In genomic region chr16:68083861-68084503, GRCh38 we compare ENCODE assay signal across 8 cellular contexts. TPM values are rescaled to one million over a fixed set of nuclear protein-coding genes. Genes with fewer than 3 reads are reported as not detected.
DNase-seq lines count a peak whose midpoint lies in the region; TF ChIP-seq lines count a peak whose summit lies in the region.

No MANE protein-coding gene starts in this region.

- H3K9me3 ChIP-seq in colonic mucosa: no peaks in the 10 kb centered on the region
- H3K9me3 ChIP-seq in mucosa of stomach (ENCODE audit: control insufficient read depth, low read length): no peaks in the 10 kb centered on the region

- DNase-seq in D341Med (ENCODE audit: low spot score): peak; percentile 43
- DNase-seq in LHCN-M2 (ENCODE audit: low read depth): peak; percentile 49
- DNase-seq in colonic mucosa: peak; percentile 47
- DNase-seq in effector CD8-positive, alpha-beta T cell (lab: John Stamatoyannopoulos, UW): no peak
- DNase-seq in GF-D8 (lab: John Stamatoyannopoulos, UW): no peak
- no peak for DNase-seq in UCSD-AML1 (lab: John Stamatoyannopoulos, UW; ENCODE audit: unreplicated experiment)
- DNase-seq in COLO668 (lab: John Stamatoyannopoulos, UW; ENCODE audit: unreplicated experiment): no peak

- H3K36me3 ChIP-seq in colonic mucosa: no peaks in the 10 kb centered on the region
- no peaks in the 10 kb centered on the region for H3K36me3 ChIP-seq in mucosa of stomach (ENCODE audit: control insufficient read depth, insufficient read depth, low read length)

- H3K4me1 ChIP-seq in colonic mucosa (peaks cover 36% of the 10 kb centered on the region), mucosa of stomach (ENCODE audit: control insufficient read depth, insufficient read depth, low read length) (peaks cover 34% of the 10 kb centered on the region)

- TF ChIP-seq CTCF in colonic mucosa (IDR thresholded peaks at IDR 0.05): no peak

- H3K4me3 ChIP-seq in colonic mucosa: peak overlapping the region; percentile 81
- H3K4me3 ChIP-seq in mucosa of stomach (ENCODE audit: low read length): peak overlapping the region; percentile 64

- peak overlapping the region; percentile 86 for H3K27ac ChIP-seq in colonic mucosa

- intact Hi-C loops in colonic mucosa (cut with DNase I): no loop called here

- H3K9ac ChIP-seq in colonic mucosa (ENCODE audit: low read depth in 2 of 2, low read length in 2 of 2) (peak overlapping the region; percentile 78 to 94), mucosa of stomach (ENCODE audit: low read length) (peak overlapping the region; percentile 93)

- H3K27me3 ChIP-seq in colonic mucosa: no peaks in the 10 kb centered on the region
- peaks cover 20% of the 10 kb centered on the region for H3K27me3 ChIP-seq in mucosa of stomach (ENCODE audit: control insufficient read depth, insufficient read depth, low read length)

RNA-seq across cellular contexts. Expression of gene NFATC3, which starts 1.2 kb away (rescaled TPM):
- total RNA-seq in LHCN-M2 (2014; rRNA removed): 22.3 and 26.5 TPM in 2 replicates
- polyA plus RNA-seq in LHCN-M2 (2012): 7.4 TPM
- 10 to 100 TPM; 22.5 to 29.3 TPM for total RNA-seq in colonic mucosa

Comparison
In these comparisons a context has a peak if more than half of its experiments do, and no peak if none do; other contexts are left out.
1. DNase-seq: peak in D341Med (single experiment), LHCN-M2 (single experiment) and colonic mucosa (single experiment); none in effector CD8-positive, alpha-beta T cell (single experiment), GF-D8 (single experiment), UCSD-AML1 (single experiment) and COLO668 (single experiment).